11 cellular contexts compared by ENCODE assay signal in the genomic region with DNA sequence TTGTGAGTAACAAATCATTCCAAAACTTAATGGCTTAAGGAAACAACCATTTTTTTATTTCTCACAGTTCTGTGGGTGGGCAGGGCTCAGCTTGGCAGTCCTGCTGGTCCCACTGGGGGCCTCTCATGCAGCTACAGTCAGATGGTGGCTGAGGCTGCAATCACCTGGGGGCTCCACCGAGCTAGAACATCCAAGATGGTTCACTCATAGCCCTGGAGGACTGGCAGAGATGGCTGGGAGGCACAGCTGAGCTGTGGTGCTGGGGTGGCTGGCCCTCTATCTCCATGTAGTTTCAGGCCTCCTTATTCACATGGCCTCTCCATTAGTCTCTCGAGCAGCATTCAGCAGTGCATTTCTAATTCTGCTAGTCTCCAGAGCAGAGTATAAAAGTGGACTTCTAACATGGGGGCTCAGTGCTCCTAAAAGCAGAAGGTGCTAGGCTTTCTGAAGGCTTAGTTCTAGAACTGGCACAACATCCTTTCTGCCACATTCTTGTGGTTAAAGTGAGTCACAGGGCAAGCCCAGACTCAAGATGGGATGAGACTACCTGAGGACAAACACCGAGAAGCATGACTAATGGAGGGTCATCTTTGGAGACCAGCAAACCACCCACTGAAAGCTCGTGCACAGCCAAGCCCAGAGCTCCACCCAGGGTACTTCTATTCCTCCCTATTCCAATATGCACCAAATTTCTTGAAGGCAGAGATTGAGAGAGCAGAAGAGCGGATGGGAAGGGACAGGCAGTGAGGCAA. TPM values are rescaled to one million over a fixed set of nuclear protein-coding genes. Genes with fewer than 3 reads are reported as not detected.
DNase-seq lines count a peak whose midpoint lies in the region; ATAC-seq and TF ChIP-seq lines count a peak whose summit lies in the region.
"Had no signal": no experiment of that assay in that cellular context is flagged by ENCODE, and none has a peak within 500 bp of the region (broad histone marks: within the 10 kb centered on the region; RNA-seq: fewer than 3 reads in every experiment).

No MANE protein-coding gene starts in this region.

- no peak overlapping the region for H2BK120ac ChIP-seq in mesenchymal stem cell (ENCODE audit: low read depth, low read length)

- no peak overlapping the region for H3K23ac ChIP-seq in mesenchymal stem cell (ENCODE audit: low read length in 2 of 2)

- peaks cover 31% of the 10 kb centered on the region for H3K4me1 Mint-ChIP-seq in GM23338

- H2BK5ac ChIP-seq in mesenchymal stem cell (ENCODE audit: low read depth, low read length, poor library complexity, severe bottlenecking) = no peak overlapping the region

- H3K79me2 ChIP-seq in GM23338 (replicated peaks; ENCODE audit: insufficient read depth) = no peaks in the 10 kb centered on the region

- no peak for TF ChIP-seq CTCF in GM23338 (conservative IDR thresholded peaks at IDR 0.05; ENCODE audit: low read depth in 2 of 2)

- no peaks in the 10 kb centered on the region for H3K9me3 Mint-ChIP-seq in GM23338
- H3K9me3 Mint-ChIP-seq: brain had no signal

- no peaks in the 10 kb centered on the region for H3K9me3 ChIP-seq in mesenchymal stem cell (ENCODE audit: control insufficient read depth, low read length)

- H3K27me3 Mint-ChIP-seq in GM23338 (ENCODE audit: insufficient read depth, low read depth, poor library complexity) = peaks cover 8% of the 10 kb centered on the region

- no peak overlapping the region for H2BK12ac ChIP-seq in mesenchymal stem cell (ENCODE audit: low read length in 2 of 2)

- H3K27ac ChIP-seq in mesenchymal stem cell (ENCODE audit: low read length, poor library complexity, severe bottlenecking) (no peak overlapping the region), GM23338 (ENCODE audit: low read depth) (no peak overlapping the region)
- H3K27ac ChIP-seq: WERI-Rb-1 had no signal

- H3F3A ChIP-seq in GM23338 (replicated peaks; ENCODE audit: low read depth) = no peaks in the 10 kb centered on the region

- no peak overlapping the region for H3K4me3 ChIP-seq in mesenchymal stem cell (ENCODE audit: insufficient read depth in 1 of 2, low read depth in 1 of 2, low read length in 2 of 2)
- no peak overlapping the region for H3K4me3 ChIP-seq in GM23338

- no peaks in the 10 kb centered on the region for H3K9me2 ChIP-seq in GM23338 (ENCODE audit: insufficient read depth)

- H3K18ac ChIP-seq in mesenchymal stem cell (ENCODE audit: low read depth in 1 of 2, low read length in 2 of 2) = no peak overlapping the region

- H3K4ac ChIP-seq in mesenchymal stem cell (ENCODE audit: low read depth in 1 of 2, low read length in 2 of 2) = no peak overlapping the region

- ATAC-seq in HG03060 (IDR thresholded peaks at IDR 0.05; ENCODE audit: low read depth, unreplicated experiment) (peak; percentile 59), HG02610 (IDR thresholded peaks at IDR 0.05; ENCODE audit: unreplicated experiment) (no peak), GM23338 (no peak)

- no peak overlapping the region for H3K27ac Mint-ChIP-seq in GM23338
- H3K27ac Mint-ChIP-seq: brain had no signal

- no peaks in the 10 kb centered on the region for H3K27me3 ChIP-seq in mesenchymal stem cell (ENCODE audit: control insufficient read depth in 1 of 2, insufficient read depth in 1 of 2, low read length in 2 of 2)
- no peaks in the 10 kb centered on the region for H3K27me3 ChIP-seq in GM23338 (ENCODE audit: insufficient read depth)

- DNase-seq in GM03348 (ENCODE audit: low spot score) (peak; percentile 74), amniotic epithelial cell (ENCODE audit: low read depth) (peak; percentile 72), mesenchymal stem cell (peak; percentile 49), GM23338 (ENCODE audit: low spot score) (no peak), NCI-H69 (lab: John Stamatoyannopoulos, UW) (no peak), NCI-H748 (lab: John Stamatoyannopoulos, UW; ENCODE audit: unreplicated experiment) (no peak)
- DNase-seq: NCI-H187, WERI-Rb-1 had no signal

- no peak overlapping the region for H3K14ac ChIP-seq in mesenchymal stem cell (ENCODE audit: low read length in 2 of 2)

- H3K9ac ChIP-seq in mesenchymal stem cell (ENCODE audit: low read length) = no peak overlapping the region

- no peaks in the 10 kb centered on the region for H4K20me1 ChIP-seq in GM23338 (replicated peaks; ENCODE audit: insufficient read depth)

- H2AFZ ChIP-seq in mesenchymal stem cell (ENCODE audit: low read depth, low read length) = no peak overlapping the region
- H2AFZ ChIP-seq in GM23338 = no peak overlapping the region

- no peaks in the 10 kb centered on the region for H3K36me3 ChIP-seq in mesenchymal stem cell (ENCODE audit: control insufficient read depth in 1 of 2, insufficient read depth in 2 of 2, low read depth in 1 of 2, low read length in 2 of 2)
- H3K36me3 ChIP-seq in GM23338 (ENCODE audit: insufficient read depth) = no peaks in the 10 kb centered on the region
- H3K36me3 ChIP-seq: WERI-Rb-1 had no signal

- no peaks in the 10 kb centered on the region for H3K36me3 Mint-ChIP-seq in GM23338 (ENCODE audit: low read depth)
- H3K36me3 Mint-ChIP-seq: brain had no signal

- no peak overlapping the region for H4K91ac ChIP-seq in mesenchymal stem cell (ENCODE audit: low read length)

- H3K4me2 ChIP-seq in mesenchymal stem cell (ENCODE audit: low read length, poor library complexity, severe bottlenecking) = no peak overlapping the region
- H3K4me2 ChIP-seq in GM23338 = no peak overlapping the region

- H3K4me1 ChIP-seq in mesenchymal stem cell (ENCODE audit: control insufficient read depth, insufficient read depth, low read depth, low read length) (peaks cover 16% of the 10 kb centered on the region), GM23338 (ENCODE audit: insufficient read depth) (peaks cover 25% of the 10 kb centered on the region)

- H3K4me3 Mint-ChIP-seq in GM23338 = no peak overlapping the region
- H3K4me3 Mint-ChIP-seq: brain had no signal

- H3K79me1 ChIP-seq in mesenchymal stem cell (replicated peaks; ENCODE audit: low read length, poor library complexity, severe bottlenecking) = no peaks in the 10 kb centered on the region

- H4K8ac ChIP-seq in mesenchymal stem cell (ENCODE audit: low read length) = peak overlapping the region; percentile 28

- H2AK5ac ChIP-seq in mesenchymal stem cell (ENCODE audit: low read length, severe bottlenecking) = peak overlapping the region; percentile 68

- 53% methylated on average over 5 of the region's 5 CpGs for WGBS in mesenchymal stem cell

- H2BK15ac ChIP-seq in mesenchymal stem cell (ENCODE audit: low read depth, poor library complexity, severe bottlenecking) = no peak overlapping the region

TF ChIP-seq in GM23338, 12 proteins besides CTCF, POLR2A, EP300 and RAD21:
- TF ChIP-seq EZH2phosphoT487 (IDR thresholded peaks at IDR 0.05; ENCODE audit: unreplicated experiment) = no peak
- no peak for TF ChIP-seq ZNF114 (CRISPR knock-in tag; IDR thresholded peaks at IDR 0.05)
- no peak for TF ChIP-seq EZH2 (IDR thresholded peaks at IDR 0.05; ENCODE audit: low read depth, unreplicated experiment)

RNA-seq across cellular contexts. Expression of gene CAV3, which starts 6.3 kb away (rescaled TPM):
- polyA plus RNA-seq in mesenchymal stem cell (2013, experiment 1 of 2) = not detected
- not detected for polyA plus RNA-seq in mesenchymal stem cell (2013, experiment 2 of 2)
- total RNA-seq in GM23338 (2014; rRNA removed; shearing (Covaris generic)) = not detected in 2 replicates
- not detected in 2 replicates for polyA plus RNA-seq in GM23338 (2016; fragmentation: Nextera tagmentation; extraction: Ambion mirVana)

RNA-seq across cellular contexts. Expression of gene OXTR, which starts 29.5 kb away (rescaled TPM):
- 1.6 TPM for polyA plus RNA-seq in mesenchymal stem cell (2013, experiment 1 of 2)
- 1.7 TPM for polyA plus RNA-seq in mesenchymal stem cell (2013, experiment 2 of 2)
- 7.8 and 9.3 TPM in 2 replicates for total RNA-seq in GM23338 (2014; rRNA removed; shearing (Covaris generic))
- 4.9 and 5.5 TPM in 2 replicates for polyA plus RNA-seq in GM23338 (2016; fragmentation: Nextera tagmentation; extraction: Ambion mirVana)

Comparison
In these comparisons a context has a peak if more than half of its experiments do, and no peak if none do; other contexts are left out.
1. DNase-seq: peak in GM03348 (single experiment), amniotic epithelial cell (single experiment) and mesenchymal stem cell (single experiment); none in GM23338 (single experiment), NCI-H69 (single experiment) and NCI-H748 (single experiment).